ENCODE assay signal across 18 cellular contexts in the genomic region with DNA sequence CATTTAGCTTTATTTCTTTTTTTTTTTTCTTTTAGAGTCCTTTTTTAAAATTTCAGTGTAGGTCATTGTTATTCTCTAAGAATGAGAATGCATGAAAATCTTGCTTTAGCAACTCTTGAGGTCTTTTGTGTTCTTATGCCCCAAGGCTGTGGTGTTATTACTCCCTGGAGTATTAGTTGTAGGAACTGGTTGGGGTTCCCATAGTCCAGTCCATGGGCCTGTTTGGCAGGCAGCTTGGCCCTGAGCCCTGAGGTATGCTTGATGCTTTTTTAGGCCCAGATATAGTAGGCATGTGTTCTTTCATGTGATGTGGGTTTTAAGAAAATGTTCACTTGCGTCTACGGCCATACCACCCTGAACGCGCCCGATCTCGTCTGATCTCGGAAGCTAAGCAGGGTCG. TPM values are rescaled to one million over a fixed set of nuclear protein-coding genes. Genes with fewer than 3 reads are reported as not detected.
A peak's percentile ranks its signal among the peaks of the same experiment; 100 is the strongest.
DNase-seq lines count a peak whose midpoint lies in the region; ATAC-seq and TF ChIP-seq lines count a peak whose summit lies in the region.
"Had no signal": no experiment of that assay in that cellular context is flagged by ENCODE, and none has a peak within 500 bp of the region (broad histone marks: within the 10 kb centered on the region; RNA-seq: fewer than 3 reads in every experiment).

No MANE protein-coding gene starts in this region.

- H3K9ac ChIP-seq in BLaER1: no peak overlapping the region

- POLR2A ChIA-PET in CD4-positive, alpha-beta memory T cell (lab: Charles Lee; ENCODE audit: partially characterized antibody): no interaction called here

- 0 out of 2 replicates have a peak, but pooled peaks cover 6% of the 10 kb centered on the region for H3K36me3 ChIP-seq in BLaER1
- no peaks in the 10 kb centered on the region for H3K36me3 ChIP-seq in CD4-positive, alpha-beta memory T cell (ENCODE audit: insufficient read depth, low read length)
- peaks cover 8% of the 10 kb centered on the region for H3K36me3 ChIP-seq in WERI-Rb-1
- H3K36me3 ChIP-seq: heart left ventricle, SJCRH30, thyroid gland had no signal

- H3K9me3 ChIP-seq in BLaER1 (no peaks in the 10 kb centered on the region; the same call in 1 of the 2 replicates), WERI-Rb-1 (ENCODE audit: severe bottlenecking) (no peaks in the 10 kb centered on the region)
- no peaks in the 10 kb centered on the region for H3K9me3 ChIP-seq in CD4-positive, alpha-beta memory T cell (ENCODE audit: control insufficient read depth in 1 of 2, low read length in 2 of 2)
- H3K9me3 ChIP-seq: heart left ventricle, SJCRH30, thyroid gland had no signal

- no peak overlapping the region for H3K27ac Mint-ChIP-seq in CD4-positive, alpha-beta memory T cell
- no peak overlapping the region for H3K27ac Mint-ChIP-seq in mesothelial cell of epicardium
- H3K27ac Mint-ChIP-seq: effector memory CD8-positive, alpha-beta T cell had no signal

- TF ChIP-seq CTCF in WERI-Rb-1 (IDR thresholded peaks at IDR 0.05; ENCODE audit: low read depth, low read length) (no peak), mesothelial cell of epicardium (IDR thresholded peaks at IDR 0.05; ENCODE audit: unreplicated experiment) (no peak)

- H3K4me3 ChIP-seq in BLaER1 (no peak overlapping the region), WERI-Rb-1 (ENCODE audit: low read depth, low read length) (peak overlapping the region; percentile 96)
- H3K4me3 ChIP-seq in CD4-positive, alpha-beta memory T cell (ENCODE audit: low read length in 2 of 2): no peak overlapping the region
- H3K4me3 ChIP-seq: lung, SJCRH30, thyroid gland had no signal

- CTCF ChIA-PET in CD4-positive, alpha-beta memory T cell (lab: Charles Lee; ENCODE audit: partially characterized antibody): interaction anchor here (0.9 to 3.8 kb wide), 4 partner anchors 14 to 167 kb away, joined by 3 to 23 read pairs (median 8); no protein-coding TSS in a partner anchor

- no peak overlapping the region for H3K27ac ChIP-seq in BLaER1
- H3K27ac ChIP-seq in CD4-positive, alpha-beta memory T cell (ENCODE audit: low read depth, low read length): no peak overlapping the region
- no peak overlapping the region for H3K27ac ChIP-seq in WERI-Rb-1
- H3K27ac ChIP-seq: heart left ventricle, SJCRH30 had no signal

- H3K4me1 ChIP-seq in BLaER1: peaks cover 24% of the 10 kb centered on the region
- H3K4me1 ChIP-seq in CD4-positive, alpha-beta memory T cell (ENCODE audit: insufficient read depth, low read length): peaks cover 13% of the 10 kb centered on the region
- H3K4me1 ChIP-seq: SJCRH30 had no signal

- no peaks in the 10 kb centered on the region for H3K27me3 ChIP-seq in BLaER1
- no peaks in the 10 kb centered on the region for H3K27me3 ChIP-seq in CD4-positive, alpha-beta memory T cell (ENCODE audit: insufficient read depth, low read length)
- no peaks in the 10 kb centered on the region for H3K27me3 ChIP-seq in WERI-Rb-1 (ENCODE audit: insufficient read depth, low read depth, severe bottlenecking)
- H3K27me3 ChIP-seq: heart left ventricle, thyroid gland had no signal

- ATAC-seq in GM21825 (IDR thresholded peaks at IDR 0.05; ENCODE audit: unreplicated experiment): no peak
- ATAC-seq: effector memory CD8-positive, alpha-beta T cell; heart left ventricle had no signal

- H3K4me1 Mint-ChIP-seq in CD4-positive, alpha-beta memory T cell: peaks cover 4 to 9% (median 6%) of the 10 kb centered on the region in 4 donors
- peaks cover 30% of the 10 kb centered on the region for H3K4me1 Mint-ChIP-seq in mesothelial cell of epicardium

- H3K4me2 ChIP-seq in BLaER1: peak overlapping the region; percentile 97; the same call in 1 of the 2 replicates

- intact Hi-C loops in CD4-positive, alpha-beta memory T cell (cut with micrococcal nuclease): no loop called here

- no peaks in the 10 kb centered on the region for H3K9me3 Mint-ChIP-seq in CD4-positive, alpha-beta memory T cell
- no peaks in the 10 kb centered on the region for H3K9me3 Mint-ChIP-seq in mesothelial cell of epicardium
- H3K9me3 Mint-ChIP-seq: effector memory CD8-positive, alpha-beta T cell had no signal

- H3K4me3 Mint-ChIP-seq in CD4-positive, alpha-beta memory T cell: peak overlapping the region in 5 of 8 donors; percentile 8 to 87 (median 82)
- peak overlapping the region; percentile 75 for H3K4me3 Mint-ChIP-seq in mesothelial cell of epicardium

- H3K36me3 Mint-ChIP-seq in CD4-positive, alpha-beta memory T cell: peaks cover 0 to 1% of the 10 kb centered on the region in 2 donors
- no peaks in the 10 kb centered on the region for H3K36me3 Mint-ChIP-seq in mesothelial cell of epicardium

- peaks cover 0 to 8% of the 10 kb centered on the region in 2 donors for H3K27me3 Mint-ChIP-seq in CD4-positive, alpha-beta memory T cell
- no peaks in the 10 kb centered on the region for H3K27me3 Mint-ChIP-seq in mesothelial cell of epicardium (ENCODE audit: low read depth)

- no peaks in the 10 kb centered on the region for H4K20me1 ChIP-seq in BLaER1

- DNase-seq in CD4-positive, alpha-beta memory T cell: no peak
- no peak for DNase-seq in WERI-Rb-1
- DNase-seq in mesothelial cell of epicardium (ENCODE audit: low spot score in 2 of 2, unreplicated experiment in 2 of 2): no peak
- no peak for DNase-seq in DMS53 (lab: John Stamatoyannopoulos, UW)
- DNase-seq in DMS79 (lab: John Stamatoyannopoulos, UW): no peak
- DNase-seq: cerebellar nuclear complex; effector memory CD8-positive, alpha-beta T cell; heart left ventricle; MM.1S; NCI-H2029; NCI-H524 treated with DMSO at 0.1 percent for 48 hours; SJCRH30; stimulated activated CD4-positive, alpha-beta T cell treated with anti-CD3 and anti-CD28 coated beads, Interleukin-12 subunit alpha, Interleukin-12 subunit beta, amount 100 ng/mL, for 4 hours; thyroid gland had no signal

RNA-seq across cellular contexts. Expression of gene FAM234B, which starts 1.6 kb away (rescaled TPM):
- 1 to 10 TPM; 3.9 to 4.0 TPM for total RNA-seq in CD4-positive, alpha-beta memory T cell
- 1 to 10 TPM; 2.6 TPM for polyA plus RNA-seq in CD4-positive, alpha-beta memory T cell
- total RNA-seq in mesothelial cell of epicardium: 8.6 to 9.5 TPM (median 9.1 TPM) in 3 replicates

RNA-seq across cellular contexts. Expression of gene HEBP1, which starts 45.8 kb away (rescaled TPM):
- total RNA-seq in CD4-positive, alpha-beta memory T cell: 10 to 100 TPM; 11.3 to 13.9 TPM
- 10 to 100 TPM; 15.3 to 23.0 TPM for polyA plus RNA-seq in CD4-positive, alpha-beta memory T cell
- 55.0 to 63.5 TPM (median 58.6 TPM) in 3 replicates for total RNA-seq in mesothelial cell of epicardium

RNA-seq across cellular contexts. Expression of gene GSG1, which starts 57.7 kb away (rescaled TPM):
- total RNA-seq in CD4-positive, alpha-beta memory T cell: not detected
- under 1 TPM in 1 of 2 donors, not detected in 1; 0.07 TPM for polyA plus RNA-seq in CD4-positive, alpha-beta memory T cell
- total RNA-seq in mesothelial cell of epicardium: not detected in 3 replicates
- total RNA-seq: Daoy, heart left ventricle, lung had no signal
- polyA plus RNA-seq: heart left ventricle, lung had no signal
